1 cellular context compared by ENCODE assay signal in the genomic region with DNA sequence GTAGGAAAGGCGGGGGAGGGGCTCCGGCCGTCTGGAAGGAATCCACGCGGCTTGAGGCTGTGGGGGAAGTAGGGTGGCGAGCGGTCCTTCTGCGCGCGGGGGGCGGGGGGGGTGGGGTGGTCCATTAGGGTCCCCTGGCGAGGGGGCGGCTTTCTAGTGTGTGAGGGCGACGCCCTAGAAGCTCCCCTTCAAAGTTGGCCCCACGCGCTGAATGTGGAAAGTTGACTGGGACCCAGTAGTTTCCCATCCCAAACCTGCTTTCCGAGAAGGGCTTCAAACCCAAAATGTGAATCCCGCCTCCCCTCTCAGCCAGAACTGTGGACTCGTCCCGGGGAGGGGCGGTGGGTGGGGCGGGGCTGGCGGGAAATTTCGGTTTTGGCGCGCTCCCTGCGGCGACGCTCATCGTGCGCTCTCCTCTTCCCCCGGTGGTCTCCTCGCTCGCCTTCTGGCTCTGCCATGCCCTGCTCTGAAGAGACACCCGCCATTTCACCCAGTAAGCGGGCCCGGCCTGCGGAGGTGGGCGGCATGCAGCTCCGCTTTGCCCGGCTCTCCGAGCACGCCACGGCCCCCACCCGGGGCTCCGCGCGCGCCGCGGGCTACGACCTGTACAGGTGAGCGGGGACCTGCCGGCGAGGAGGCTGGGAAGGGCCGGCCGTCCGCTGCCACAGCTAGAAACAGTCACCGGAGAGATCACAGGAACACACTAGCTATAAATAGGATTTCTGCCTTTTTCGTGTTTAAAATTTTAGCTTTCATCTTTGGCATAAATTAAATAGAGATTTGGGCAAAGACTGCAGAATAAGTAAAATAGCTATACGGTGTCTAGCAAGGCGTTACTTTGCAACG.
A peak's percentile ranks its signal among the peaks of the same experiment; 100 is the strongest.
TF ChIP-seq lines count a peak whose summit lies in the region.

No MANE protein-coding gene starts in this region.

TF ChIP-seq in K562, 482 proteins besides CTCF, POLR2A, EP300 and RAD21 (continued from another document and continues in another):
- TF ChIP-seq, protein P1, sequence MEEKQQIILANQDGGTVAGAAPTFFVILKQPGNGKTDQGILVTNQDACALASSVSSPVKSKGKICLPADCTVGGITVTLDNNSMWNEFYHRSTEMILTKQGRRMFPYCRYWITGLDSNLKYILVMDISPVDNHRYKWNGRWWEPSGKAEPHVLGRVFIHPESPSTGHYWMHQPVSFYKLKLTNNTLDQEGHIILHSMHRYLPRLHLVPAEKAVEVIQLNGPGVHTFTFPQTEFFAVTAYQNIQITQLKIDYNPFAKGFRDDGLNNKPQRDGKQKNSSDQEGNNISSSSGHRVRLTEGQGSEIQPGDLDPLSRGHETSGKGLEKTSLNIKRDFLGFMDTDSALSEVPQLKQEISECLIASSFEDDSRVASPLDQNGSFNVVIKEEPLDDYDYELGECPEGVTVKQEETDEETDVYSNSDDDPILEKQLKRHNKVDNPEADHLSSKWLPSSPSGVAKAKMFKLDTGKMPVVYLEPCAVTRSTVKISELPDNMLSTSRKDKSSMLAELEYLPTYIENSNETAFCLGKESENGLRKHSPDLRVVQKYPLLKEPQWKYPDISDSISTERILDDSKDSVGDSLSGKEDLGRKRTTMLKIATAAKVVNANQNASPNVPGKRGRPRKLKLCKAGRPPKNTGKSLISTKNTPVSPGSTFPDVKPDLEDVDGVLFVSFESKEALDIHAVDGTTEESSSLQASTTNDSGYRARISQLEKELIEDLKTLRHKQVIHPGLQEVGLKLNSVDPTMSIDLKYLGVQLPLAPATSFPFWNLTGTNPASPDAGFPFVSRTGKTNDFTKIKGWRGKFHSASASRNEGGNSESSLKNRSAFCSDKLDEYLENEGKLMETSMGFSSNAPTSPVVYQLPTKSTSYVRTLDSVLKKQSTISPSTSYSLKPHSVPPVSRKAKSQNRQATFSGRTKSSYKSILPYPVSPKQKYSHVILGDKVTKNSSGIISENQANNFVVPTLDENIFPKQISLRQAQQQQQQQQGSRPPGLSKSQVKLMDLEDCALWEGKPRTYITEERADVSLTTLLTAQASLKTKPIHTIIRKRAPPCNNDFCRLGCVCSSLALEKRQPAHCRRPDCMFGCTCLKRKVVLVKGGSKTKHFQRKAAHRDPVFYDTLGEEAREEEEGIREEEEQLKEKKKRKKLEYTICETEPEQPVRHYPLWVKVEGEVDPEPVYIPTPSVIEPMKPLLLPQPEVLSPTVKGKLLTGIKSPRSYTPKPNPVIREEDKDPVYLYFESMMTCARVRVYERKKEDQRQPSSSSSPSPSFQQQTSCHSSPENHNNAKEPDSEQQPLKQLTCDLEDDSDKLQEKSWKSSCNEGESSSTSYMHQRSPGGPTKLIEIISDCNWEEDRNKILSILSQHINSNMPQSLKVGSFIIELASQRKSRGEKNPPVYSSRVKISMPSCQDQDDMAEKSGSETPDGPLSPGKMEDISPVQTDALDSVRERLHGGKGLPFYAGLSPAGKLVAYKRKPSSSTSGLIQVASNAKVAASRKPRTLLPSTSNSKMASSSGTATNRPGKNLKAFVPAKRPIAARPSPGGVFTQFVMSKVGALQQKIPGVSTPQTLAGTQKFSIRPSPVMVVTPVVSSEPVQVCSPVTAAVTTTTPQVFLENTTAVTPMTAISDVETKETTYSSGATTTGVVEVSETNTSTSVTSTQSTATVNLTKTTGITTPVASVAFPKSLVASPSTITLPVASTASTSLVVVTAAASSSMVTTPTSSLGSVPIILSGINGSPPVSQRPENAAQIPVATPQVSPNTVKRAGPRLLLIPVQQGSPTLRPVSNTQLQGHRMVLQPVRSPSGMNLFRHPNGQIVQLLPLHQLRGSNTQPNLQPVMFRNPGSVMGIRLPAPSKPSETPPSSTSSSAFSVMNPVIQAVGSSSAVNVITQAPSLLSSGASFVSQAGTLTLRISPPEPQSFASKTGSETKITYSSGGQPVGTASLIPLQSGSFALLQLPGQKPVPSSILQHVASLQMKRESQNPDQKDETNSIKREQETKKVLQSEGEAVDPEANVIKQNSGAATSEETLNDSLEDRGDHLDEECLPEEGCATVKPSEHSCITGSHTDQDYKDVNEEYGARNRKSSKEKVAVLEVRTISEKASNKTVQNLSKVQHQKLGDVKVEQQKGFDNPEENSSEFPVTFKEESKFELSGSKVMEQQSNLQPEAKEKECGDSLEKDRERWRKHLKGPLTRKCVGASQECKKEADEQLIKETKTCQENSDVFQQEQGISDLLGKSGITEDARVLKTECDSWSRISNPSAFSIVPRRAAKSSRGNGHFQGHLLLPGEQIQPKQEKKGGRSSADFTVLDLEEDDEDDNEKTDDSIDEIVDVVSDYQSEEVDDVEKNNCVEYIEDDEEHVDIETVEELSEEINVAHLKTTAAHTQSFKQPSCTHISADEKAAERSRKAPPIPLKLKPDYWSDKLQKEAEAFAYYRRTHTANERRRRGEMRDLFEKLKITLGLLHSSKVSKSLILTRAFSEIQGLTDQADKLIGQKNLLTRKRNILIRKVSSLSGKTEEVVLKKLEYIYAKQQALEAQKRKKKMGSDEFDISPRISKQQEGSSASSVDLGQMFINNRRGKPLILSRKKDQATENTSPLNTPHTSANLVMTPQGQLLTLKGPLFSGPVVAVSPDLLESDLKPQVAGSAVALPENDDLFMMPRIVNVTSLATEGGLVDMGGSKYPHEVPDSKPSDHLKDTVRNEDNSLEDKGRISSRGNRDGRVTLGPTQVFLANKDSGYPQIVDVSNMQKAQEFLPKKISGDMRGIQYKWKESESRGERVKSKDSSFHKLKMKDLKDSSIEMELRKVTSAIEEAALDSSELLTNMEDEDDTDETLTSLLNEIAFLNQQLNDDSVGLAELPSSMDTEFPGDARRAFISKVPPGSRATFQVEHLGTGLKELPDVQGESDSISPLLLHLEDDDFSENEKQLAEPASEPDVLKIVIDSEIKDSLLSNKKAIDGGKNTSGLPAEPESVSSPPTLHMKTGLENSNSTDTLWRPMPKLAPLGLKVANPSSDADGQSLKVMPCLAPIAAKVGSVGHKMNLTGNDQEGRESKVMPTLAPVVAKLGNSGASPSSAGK (IDR thresholded peaks at IDR 0.05) = peak; percentile 68; the same call in 1 of the 2 replicates
- TF ChIP-seq YY1 (IDR thresholded peaks at IDR 0.05; ENCODE audit: borderline replicate concordance in 1 of 3, control insufficient read depth in 1 of 3, extremely low read depth in 1 of 3, insufficient read depth in 3 of 3, insufficient read length in 1 of 3, insufficient replicate concordance in 2 of 3, low read depth in 1 of 3, low read length in 2 of 3) (no peak), MAFK (IDR thresholded peaks at IDR 0.05; ENCODE audit: low read length) (no peak), ETV1 (tag; conservative IDR thresholded peaks at IDR 0.05; ENCODE audit: low read depth) (no peak), MCM3 (IDR thresholded peaks at IDR 0.05) (no peak), RFX7 (CRISPR knock-in tag; IDR thresholded peaks at IDR 0.05) (no peak), ZNF384 (IDR thresholded peaks at IDR 0.05; ENCODE audit: low read depth, low read length) (no peak), PPARD (CRISPR knock-in tag; IDR thresholded peaks at IDR 0.05) (no peak), ZFP30 (CRISPR knock-in tag; IDR thresholded peaks at IDR 0.05; ENCODE audit: borderline replicate concordance) (no peak), PHF8 (IDR thresholded peaks at IDR 0.05; ENCODE audit: borderline replicate concordance, low read length) (no peak), FIP1L1 (IDR thresholded peaks at IDR 0.05; ENCODE audit: low read depth, low read length, poor library complexity, severe bottlenecking) (no peak), KDM1A (IDR thresholded peaks at IDR 0.05) (no peak), ZNF282 (CRISPR knock-in tag; IDR thresholded peaks at IDR 0.05) (no peak), CTBP1 (IDR thresholded peaks at IDR 0.05; ENCODE audit: borderline replicate concordance) (no peak), SAFB (IDR thresholded peaks at IDR 0.05; ENCODE audit: borderline replicate concordance, low read depth, low read length) (no peak), TARDBP (IDR thresholded peaks at IDR 0.05) (no peak), KLF6 (CRISPR knock-in tag; IDR thresholded peaks at IDR 0.05; ENCODE audit: borderline replicate concordance) (0 out of 2 replicates have a peak, but pooled peaks have one; percentile 41), TOE1 (IDR thresholded peaks at IDR 0.05; ENCODE audit: borderline replicate concordance) (peak; percentile 67), TOE1 (CRISPR knock-in tag; IDR thresholded peaks at IDR 0.05; ENCODE audit: borderline replicate concordance, low read depth) (no peak), HDAC6 (IDR thresholded peaks at IDR 0.05; ENCODE audit: low read depth, low read length) (no peak), POLR3G (IDR thresholded peaks at IDR 0.05; ENCODE audit: extremely low read depth, insufficient read length, insufficient replicate concordance) (no peak), ZNF3 (CRISPR knock-in tag; IDR thresholded peaks at IDR 0.05) (no peak), STAT5B (CRISPR knock-in tag; IDR thresholded peaks at IDR 0.05) (no peak), IRF9 (tag; IDR thresholded peaks at IDR 0.05) (no peak), ASH1L (IDR thresholded peaks at IDR 0.05; ENCODE audit: borderline replicate concordance, low read depth, partially characterized antibody) (peak; percentile 45), SIRT6 (IDR thresholded peaks at IDR 0.05; ENCODE audit: low read depth, low read length) (no peak)
- TF ChIP-seq, protein P2, sequence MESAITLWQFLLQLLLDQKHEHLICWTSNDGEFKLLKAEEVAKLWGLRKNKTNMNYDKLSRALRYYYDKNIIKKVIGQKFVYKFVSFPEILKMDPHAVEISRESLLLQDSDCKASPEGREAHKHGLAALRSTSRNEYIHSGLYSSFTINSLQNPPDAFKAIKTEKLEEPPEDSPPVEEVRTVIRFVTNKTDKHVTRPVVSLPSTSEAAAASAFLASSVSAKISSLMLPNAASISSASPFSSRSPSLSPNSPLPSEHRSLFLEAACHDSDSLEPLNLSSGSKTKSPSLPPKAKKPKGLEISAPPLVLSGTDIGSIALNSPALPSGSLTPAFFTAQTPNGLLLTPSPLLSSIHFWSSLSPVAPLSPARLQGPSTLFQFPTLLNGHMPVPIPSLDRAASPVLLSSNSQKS (CRISPR knock-in tag; IDR thresholded peaks at IDR 0.05) = no peak
- TF ChIP-seq, protein P3, sequence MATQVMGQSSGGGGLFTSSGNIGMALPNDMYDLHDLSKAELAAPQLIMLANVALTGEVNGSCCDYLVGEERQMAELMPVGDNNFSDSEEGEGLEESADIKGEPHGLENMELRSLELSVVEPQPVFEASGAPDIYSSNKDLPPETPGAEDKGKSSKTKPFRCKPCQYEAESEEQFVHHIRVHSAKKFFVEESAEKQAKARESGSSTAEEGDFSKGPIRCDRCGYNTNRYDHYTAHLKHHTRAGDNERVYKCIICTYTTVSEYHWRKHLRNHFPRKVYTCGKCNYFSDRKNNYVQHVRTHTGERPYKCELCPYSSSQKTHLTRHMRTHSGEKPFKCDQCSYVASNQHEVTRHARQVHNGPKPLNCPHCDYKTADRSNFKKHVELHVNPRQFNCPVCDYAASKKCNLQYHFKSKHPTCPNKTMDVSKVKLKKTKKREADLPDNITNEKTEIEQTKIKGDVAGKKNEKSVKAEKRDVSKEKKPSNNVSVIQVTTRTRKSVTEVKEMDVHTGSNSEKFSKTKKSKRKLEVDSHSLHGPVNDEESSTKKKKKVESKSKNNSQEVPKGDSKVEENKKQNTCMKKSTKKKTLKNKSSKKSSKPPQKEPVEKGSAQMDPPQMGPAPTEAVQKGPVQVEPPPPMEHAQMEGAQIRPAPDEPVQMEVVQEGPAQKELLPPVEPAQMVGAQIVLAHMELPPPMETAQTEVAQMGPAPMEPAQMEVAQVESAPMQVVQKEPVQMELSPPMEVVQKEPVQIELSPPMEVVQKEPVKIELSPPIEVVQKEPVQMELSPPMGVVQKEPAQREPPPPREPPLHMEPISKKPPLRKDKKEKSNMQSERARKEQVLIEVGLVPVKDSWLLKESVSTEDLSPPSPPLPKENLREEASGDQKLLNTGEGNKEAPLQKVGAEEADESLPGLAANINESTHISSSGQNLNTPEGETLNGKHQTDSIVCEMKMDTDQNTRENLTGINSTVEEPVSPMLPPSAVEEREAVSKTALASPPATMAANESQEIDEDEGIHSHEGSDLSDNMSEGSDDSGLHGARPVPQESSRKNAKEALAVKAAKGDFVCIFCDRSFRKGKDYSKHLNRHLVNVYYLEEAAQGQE (CRISPR knock-in tag; IDR thresholded peaks at IDR 0.05; ENCODE audit: low read depth) = no peak
- TF ChIP-seq, protein P4, sequence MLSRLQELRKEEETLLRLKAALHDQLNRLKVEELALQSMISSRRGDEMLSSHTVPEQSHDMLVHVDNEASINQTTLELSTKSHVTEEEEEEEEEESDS (CRISPR knock-in tag; IDR thresholded peaks at IDR 0.05) = no peak
- TF ChIP-seq, protein P5, sequence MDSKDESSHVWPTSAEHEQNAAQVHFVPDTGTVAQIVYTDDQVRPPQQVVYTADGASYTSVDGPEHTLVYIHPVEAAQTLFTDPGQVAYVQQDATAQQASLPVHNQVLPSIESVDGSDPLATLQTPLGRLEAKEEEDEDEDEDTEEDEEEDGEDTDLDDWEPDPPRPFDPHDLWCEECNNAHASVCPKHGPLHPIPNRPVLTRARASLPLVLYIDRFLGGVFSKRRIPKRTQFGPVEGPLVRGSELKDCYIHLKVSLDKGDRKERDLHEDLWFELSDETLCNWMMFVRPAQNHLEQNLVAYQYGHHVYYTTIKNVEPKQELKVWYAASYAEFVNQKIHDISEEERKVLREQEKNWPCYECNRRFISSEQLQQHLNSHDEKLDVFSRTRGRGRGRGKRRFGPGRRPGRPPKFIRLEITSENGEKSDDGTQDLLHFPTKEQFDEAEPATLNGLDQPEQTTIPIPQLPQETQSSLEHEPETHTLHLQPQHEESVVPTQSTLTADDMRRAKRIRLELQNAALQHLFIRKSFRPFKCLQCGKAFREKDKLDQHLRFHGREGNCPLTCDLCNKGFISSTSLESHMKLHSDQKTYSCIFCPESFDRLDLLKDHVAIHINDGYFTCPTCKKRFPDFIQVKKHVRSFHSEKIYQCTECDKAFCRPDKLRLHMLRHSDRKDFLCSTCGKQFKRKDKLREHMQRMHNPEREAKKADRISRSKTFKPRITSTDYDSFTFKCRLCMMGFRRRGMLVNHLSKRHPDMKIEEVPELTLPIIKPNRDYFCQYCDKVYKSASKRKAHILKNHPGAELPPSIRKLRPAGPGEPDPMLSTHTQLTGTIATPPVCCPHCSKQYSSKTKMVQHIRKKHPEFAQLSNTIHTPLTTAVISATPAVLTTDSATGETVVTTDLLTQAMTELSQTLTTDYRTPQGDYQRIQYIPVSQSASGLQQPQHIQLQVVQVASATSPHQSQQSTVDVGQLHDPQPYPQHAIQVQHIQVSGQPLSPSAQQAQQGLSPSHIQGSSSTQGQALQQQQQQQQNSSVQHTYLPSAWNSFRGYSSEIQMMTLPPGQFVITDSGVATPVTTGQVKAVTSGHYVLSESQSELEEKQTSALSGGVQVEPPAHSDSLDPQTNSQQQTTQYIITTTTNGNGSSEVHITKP (IDR thresholded peaks at IDR 0.05; ENCODE audit: partially characterized antibody) = peak; percentile 99
- TF ChIP-seq, protein P6, sequence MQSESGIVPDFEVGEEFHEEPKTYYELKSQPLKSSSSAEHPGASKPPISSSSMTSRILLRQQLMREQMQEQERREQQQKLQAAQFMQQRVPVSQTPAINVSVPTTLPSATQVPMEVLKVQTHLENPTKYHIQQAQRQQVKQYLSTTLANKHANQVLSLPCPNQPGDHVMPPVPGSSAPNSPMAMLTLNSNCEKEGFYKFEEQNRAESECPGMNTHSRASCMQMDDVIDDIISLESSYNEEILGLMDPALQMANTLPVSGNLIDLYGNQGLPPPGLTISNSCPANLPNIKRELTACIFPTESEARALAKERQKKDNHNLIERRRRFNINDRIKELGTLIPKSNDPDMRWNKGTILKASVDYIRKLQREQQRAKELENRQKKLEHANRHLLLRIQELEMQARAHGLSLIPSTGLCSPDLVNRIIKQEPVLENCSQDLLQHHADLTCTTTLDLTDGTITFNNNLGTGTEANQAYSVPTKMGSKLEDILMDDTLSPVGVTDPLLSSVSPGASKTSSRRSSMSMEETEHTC (IDR thresholded peaks at IDR 0.05) = no peak
